In genomic region chr17:40536731-40537171, GRCh38 we compare ENCODE assay signal across 10 cellular contexts. TPM values are rescaled to one million over a fixed set of nuclear protein-coding genes. Genes with fewer than 3 reads are reported as not detected.
DNase-seq lines count a peak whose midpoint lies in the region; ATAC-seq and TF ChIP-seq lines count a peak whose summit lies in the region.
"Had no signal": no experiment of that assay in that cellular context is flagged by ENCODE, and none has a peak within 500 bp of the region (broad histone marks: within the 10 kb centered on the region; RNA-seq: fewer than 3 reads in every experiment).

No MANE protein-coding gene starts in this region.

- no peaks in the 10 kb centered on the region for H3K36me3 ChIP-seq in BLaER1 treated with 17β-estradiol and CSF1 and Interleukin-3, amounts not matched to agents 10 nM and 100 nM
- H3K36me3 ChIP-seq in esophagus squamous epithelium (no peaks in the 10 kb centered on the region), psoas muscle (ENCODE audit: insufficient read depth in 1 of 2, low read depth in 1 of 2) (no peaks in the 10 kb centered on the region)

- TF ChIP-seq POLR2A in esophagus squamous epithelium (IDR thresholded peaks at IDR 0.05) = peak in 1 of 4 donors; percentile 26

- TF ChIP-seq CTCF in esophagus squamous epithelium (IDR thresholded peaks at IDR 0.05) (no peak), psoas muscle (IDR thresholded peaks at IDR 0.05) (no peak)

- H4K20me1 ChIP-seq in BLaER1 treated with 17β-estradiol and CSF1 and Interleukin-3, amounts not matched to agents 10 nM and 100 nM = no peaks in the 10 kb centered on the region

- H3K4me2 ChIP-seq in BLaER1 treated with 17β-estradiol and CSF1 and Interleukin-3, amounts not matched to agents 10 nM and 100 nM = peak overlapping the region; percentile 28 to 71 (median 58); a peak in 21 of 22 replicates

- ATAC-seq in psoas muscle (peak in 1 of 4 donors; percentile 23), HG03097 (IDR thresholded peaks at IDR 0.05; ENCODE audit: low FRiP score, unreplicated experiment) (no peak)

- no peaks in the 10 kb centered on the region for H3K27me3 ChIP-seq in BLaER1 treated with 17β-estradiol and CSF1 and Interleukin-3, amounts not matched to agents 10 nM and 100 nM
- H3K27me3 ChIP-seq in esophagus squamous epithelium (no peaks in the 10 kb centered on the region), psoas muscle (ENCODE audit: insufficient read depth in 3 of 3, low read length in 2 of 3) (no peaks in the 10 kb centered on the region)

- intact Hi-C loops in esophagus squamous epithelium (cut with DNase I) (no loop called here), psoas muscle (cut with DNase I) (loop anchor here in 1 of 2 donors (10.0 kb wide), 1 partner anchor 232 kb away; the partner anchor contains the start of gene RARA)

- 0% methylated on average over 3 to 4 of the region's 4 CpGs for WGBS in esophagus squamous epithelium, 2 donors
- 13 to 19% (median 17%) methylated on average over 4 of the region's 4 CpGs for WGBS in psoas muscle, 3 donors

- peak; percentile 45 for DNase-seq in RPMI7951 (ENCODE audit: low read depth)
- DNase-seq in esophagus squamous epithelium (lab: John Stamatoyannopoulos, UW) = no peak
- DNase-seq in psoas muscle = peak; percentile 62 to 64
- DNase-seq in NCI-H187 (lab: John Stamatoyannopoulos, UW) = no peak
- DNase-seq in central memory CD4-positive, alpha-beta T cell = no peak
- no peak for DNase-seq in NCI-H2171 treated with DMSO at 0.1 percent for 48 hours (lab: John Stamatoyannopoulos, UW)
- DNase-seq: effector CD4-positive, alpha-beta T cell; NCI-H1105 had no signal

- H3K27ac ChIP-seq in BLaER1 treated with 17β-estradiol and CSF1 and Interleukin-3, amounts not matched to agents 10 nM and 100 nM = peak overlapping the region in 3 of 11 experiments; percentile 17 to 62 (median 18); a peak in 6 of 22 replicates
- peak overlapping the region; percentile 72 to 95 (median 89) for H3K27ac ChIP-seq in esophagus squamous epithelium
- H3K27ac ChIP-seq in psoas muscle = peak overlapping the region; percentile 68

- peak overlapping the region in 3 of 11 experiments; percentile 11 to 29 (median 26); a peak in 3 of 22 replicates for H3K9ac ChIP-seq in BLaER1 treated with 17β-estradiol and CSF1 and Interleukin-3, amounts not matched to agents 10 nM and 100 nM

- H3K4me3 ChIP-seq in BLaER1 treated with 17β-estradiol and CSF1 and Interleukin-3, amounts not matched to agents 10 nM and 100 nM = no peak overlapping the region
- H3K4me3 ChIP-seq in esophagus squamous epithelium = peak overlapping the region in 1 of 4 donors; percentile 30
- H3K4me3 ChIP-seq in psoas muscle = no peak overlapping the region

- no peaks in the 10 kb centered on the region for H3K9me3 ChIP-seq in BLaER1 treated with 17β-estradiol and CSF1 and Interleukin-3, amounts not matched to agents 10 nM and 100 nM (replicated peaks in 1 of 11)
- H3K9me3 ChIP-seq in esophagus squamous epithelium (no peaks in the 10 kb centered on the region), psoas muscle (no peaks in the 10 kb centered on the region)

- peaks cover 74 to 91% (median 88%) of the 10 kb centered on the region in 10 experiments for H3K4me1 ChIP-seq in BLaER1 treated with 17β-estradiol and CSF1 and Interleukin-3, amounts not matched to agents 10 nM and 100 nM
- H3K4me1 ChIP-seq in esophagus squamous epithelium (peaks cover 51 to 100% (median 70%) of the 10 kb centered on the region in 3 donors), psoas muscle (peaks cover 44% of the 10 kb centered on the region)

RNA-seq across cellular contexts. Expression of gene CCR7, which starts 28.5 kb away (rescaled TPM):
- total RNA-seq in RPMI7951 (2014; rRNA removed; shearing (Covaris generic)) = not detected in 2 replicates
- total RNA-seq in esophagus squamous epithelium (under 1 TPM in 3 of 4 donors, not detected in 1; 0.12 to 0.95 (median 0.53) TPM), psoas muscle (under 1 TPM; 0.20 to 0.24 (median 0.21) TPM)
- polyA plus RNA-seq in psoas muscle = under 1 TPM in 2 of 3 donors, not detected in 1; 0.08 to 0.09 TPM

RNA-seq across cellular contexts. Expression of gene TNS4, which starts 35.3 kb away (rescaled TPM):
- not detected in 2 replicates for total RNA-seq in RPMI7951 (2014; rRNA removed; shearing (Covaris generic))
- total RNA-seq in esophagus squamous epithelium (100 to 1,000 TPM in 1 of 4 donors, 10 to 100 TPM in 3; 34.6 to 104 (median 71.1) TPM), psoas muscle (under 1 TPM in 1 of 4 donors, not detected in 3; 0.06 TPM)
- polyA plus RNA-seq in psoas muscle = under 1 TPM in 1 of 3 donors, not detected in 2; 0.04 TPM

Comparison
In these comparisons a context has a peak if more than half of its experiments do, and no peak if none do; other contexts are left out.
1. DNase-seq: peak in RPMI7951 (single experiment) and psoas muscle (2 of 2); none in esophagus squamous epithelium (single experiment), NCI-H187 (0 of 2), central memory CD4-positive, alpha-beta T cell (single experiment) and NCI-H2171 treated with DMSO at 0.1 percent for 48 hours (single experiment).
2. RNA of gene TNS4, which starts 35.3 kb away (total RNA-seq): 34.6 to 104 TPM in esophagus squamous epithelium; 0.06 TPM in psoas muscle and not detected in RPMI7951; every median in the first group is over 10 times any median in the second.